ENCODE assay signal across 24 cellular contexts in the genomic region with DNA sequence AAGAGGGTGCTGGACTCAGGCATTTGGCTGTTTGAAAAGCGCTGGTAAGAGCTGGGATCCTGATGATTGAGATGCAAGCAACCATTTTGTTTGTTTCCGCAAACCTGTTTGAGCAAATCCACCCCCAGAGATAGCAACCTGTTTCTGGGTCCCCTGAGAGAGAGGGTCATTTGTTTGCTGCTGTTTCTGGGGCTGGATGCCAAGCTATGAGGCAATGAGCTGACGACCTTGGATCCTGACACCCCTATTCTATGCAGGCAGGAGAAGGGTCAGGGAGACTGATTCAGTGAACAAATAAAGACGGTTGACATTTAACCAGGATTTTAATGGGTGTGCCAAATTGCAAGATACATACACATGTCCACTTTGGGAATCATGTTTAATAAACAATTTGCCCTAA. TPM values are rescaled to one million over a fixed set of nuclear protein-coding genes. Genes with fewer than 3 reads are reported as not detected.
"Had no signal": no experiment of that assay in that cellular context is flagged by ENCODE, and none has a peak within 500 bp of the region (broad histone marks: within the 10 kb centered on the region; RNA-seq: fewer than 3 reads in every experiment).

No MANE protein-coding gene starts in this region.

- H3K4me3 ChIP-seq: coronary artery, psoas muscle, skin epidermis, suprapubic skin had no signal

- ATAC-seq: left colon; psoas muscle; right cardiac atrium; stimulated activated naive CD8-positive, alpha-beta T cell treated with anti-CD3 and anti-CD28 coated beads, Interleukin-15, Interleukin-2, amounts not matched to agents 100 U/mL and 50 U/mL, for 24 hours had no signal

- H3K4me3 Mint-ChIP-seq: activated naive CD8-positive, alpha-beta T cell treated with anti-CD3 and anti-CD28 coated beads for 36 hours; central memory CD8-positive, alpha-beta T cell; mesothelial cell of epicardium; nephron progenitor cell; type B pancreatic cell had no signal

- H3K4me1 ChIP-seq: psoas muscle, suprapubic skin had no signal

- H3K36me3 Mint-ChIP-seq: activated naive CD8-positive, alpha-beta T cell treated with anti-CD3 and anti-CD28 coated beads for 36 hours; mesothelial cell of epicardium; type B pancreatic cell had no signal

- H3K4me1 Mint-ChIP-seq: activated naive CD8-positive, alpha-beta T cell treated with anti-CD3 and anti-CD28 coated beads for 36 hours; central memory CD8-positive, alpha-beta T cell had no signal

- H3K9me3 ChIP-seq: psoas muscle, suprapubic skin had no signal

- H3K9me3 Mint-ChIP-seq: activated naive CD8-positive, alpha-beta T cell treated with anti-CD3 and anti-CD28 coated beads for 36 hours; central memory CD8-positive, alpha-beta T cell; mesothelial cell of epicardium; nephron progenitor cell; type B pancreatic cell had no signal

- H3K27ac ChIP-seq: coronary artery, psoas muscle, suprapubic skin, WERI-Rb-1 had no signal

- H3K36me3 ChIP-seq: suprapubic skin, WERI-Rb-1 had no signal

- FAIRE-seq: endometrium, islet of Langerhans had no signal

- H3K27ac Mint-ChIP-seq: activated naive CD8-positive, alpha-beta T cell treated with anti-CD3 and anti-CD28 coated beads for 36 hours; mesothelial cell of epicardium; nephron progenitor cell; type B pancreatic cell had no signal

- DNase-seq: activated CD4-positive, alpha-beta T cell treated with anti-CD3 and anti-CD28 coated beads for 1 hour; activated naive CD4-positive, alpha-beta T cell; activated naive CD8-positive, alpha-beta T cell treated with anti-CD3 and anti-CD28 coated beads for 36 hours; amniotic stem cell; erythroblast; foreskin melanocyte; glutamatergic neuron; left colon; nephron progenitor cell; psoas muscle; right cardiac atrium; stimulated activated naive CD8-positive, alpha-beta T cell treated with anti-CD3 and anti-CD28 coated beads, Interleukin-15, Interleukin-2, amounts not matched to agents 100 U/mL and 50 U/mL, for 24 hours; T-helper 2 cell; WERI-Rb-1 had no signal

RNA-seq across cellular contexts. Expression of a gene that starts 9.9 kb away (rescaled TPM):
- total RNA-seq: activated naive CD8-positive, alpha-beta T cell treated with anti-CD3 and anti-CD28 coated beads for 36 hours; mesothelial cell of epicardium; myocyte; osteoblast had no signal
